Comparison of ENCODE assay signal across 8 cellular contexts in genomic region chr3:52535411-52536111, GRCh38. TPM values are rescaled to one million over a fixed set of nuclear protein-coding genes. Genes with fewer than 3 reads are reported as not detected.
DNase-seq lines count a peak whose midpoint lies in the region; ATAC-seq and TF ChIP-seq lines count a peak whose summit lies in the region.

No MANE protein-coding gene starts in this region.

- no peak for DNase-seq in activated naive CD4-positive, alpha-beta T cell (lab: John Stamatoyannopoulos, UW)
- peak in 4 of 7 donors; percentile 17 to 68 (median 24) for DNase-seq in adrenal gland
- DNase-seq in memory B cell (ENCODE audit: low spot score in 2 of 2): no peak
- DNase-seq in ureter (ENCODE audit: low spot score): peak; percentile 42
- DNase-seq in globus pallidus (ENCODE audit: low spot score): no peak
- DNase-seq in stimulated activated CD4-positive, alpha-beta T cell treated with anti-CD3 and anti-CD28 coated beads, Interleukin-12 subunit alpha, Interleukin-12 subunit beta, amount 100 ng/mL, for 4 hours: no peak

- no peak for TF ChIP-seq POLR2A in adrenal gland (IDR thresholded peaks at IDR 0.05)

- H3K27ac Mint-ChIP-seq in activated naive CD4-positive, alpha-beta T cell treated with anti-CD3 and anti-CD28 coated beads, Interleukin-2, amount 50 U/mL, for 24 hours: peak overlapping the region; percentile 99
- H3K27ac Mint-ChIP-seq in memory B cell: peak overlapping the region; percentile 97

- 86 to 89% (median 89%) methylated on average over 19 of the region's 19 CpGs for WGBS in adrenal gland, 4 donors

- no peaks in the 10 kb centered on the region for H3K27me3 ChIP-seq in adrenal gland

- intact Hi-C loops in adrenal gland (cut with DNase I): loop anchor here in 1 of 2 donors (10.0 kb wide), 1 partner anchor 149 kb away; the partner anchor contains the start of genes GNL3 and PBRM1

- TF ChIP-seq CTCF in adrenal gland (IDR thresholded peaks at IDR 0.05): no peak

- ATAC-seq in memory B cell (ENCODE audit: low read depth): no peak
- ATAC-seq in HG03025 (IDR thresholded peaks at IDR 0.05; ENCODE audit: low FRiP score, unreplicated experiment): no peak

- no peaks in the 10 kb centered on the region for H3K36me3 ChIP-seq in adrenal gland (replicated peaks in 1 of 2)

- peaks cover 37% of the 10 kb centered on the region for H3K4me1 Mint-ChIP-seq in activated naive CD4-positive, alpha-beta T cell treated with anti-CD3 and anti-CD28 coated beads, Interleukin-2, amount 50 U/mL, for 24 hours
- H3K4me1 Mint-ChIP-seq in memory B cell: peaks cover 28% of the 10 kb centered on the region

- H3K36me3 Mint-ChIP-seq in activated naive CD4-positive, alpha-beta T cell treated with anti-CD3 and anti-CD28 coated beads, Interleukin-2, amount 50 U/mL, for 24 hours: peaks cover 13% of the 10 kb centered on the region
- peaks cover 7% of the 10 kb centered on the region for H3K36me3 Mint-ChIP-seq in memory B cell

- H3K4me1 ChIP-seq in adrenal gland (replicated peaks in 1 of 2): peaks cover 34 to 74% of the 10 kb centered on the region in 2 donors

- peak overlapping the region; percentile 100 for H3K4me3 Mint-ChIP-seq in activated naive CD4-positive, alpha-beta T cell treated with anti-CD3 and anti-CD28 coated beads, Interleukin-2, amount 50 U/mL, for 24 hours
- H3K4me3 Mint-ChIP-seq in memory B cell: peak overlapping the region; percentile 96

- H3K27ac ChIP-seq in adrenal gland: peak overlapping the region in 2 of 5 donors; percentile 67 to 94

- H3K9me3 ChIP-seq in adrenal gland (replicated peaks in 1 of 3): no peaks in the 10 kb centered on the region

- H3K9me3 Mint-ChIP-seq in activated naive CD4-positive, alpha-beta T cell treated with anti-CD3 and anti-CD28 coated beads, Interleukin-2, amount 50 U/mL, for 24 hours: no peaks in the 10 kb centered on the region
- no peaks in the 10 kb centered on the region for H3K9me3 Mint-ChIP-seq in memory B cell

- peak overlapping the region in 1 of 4 donors; percentile 32 for H3K4me3 ChIP-seq in adrenal gland

- H3K27me3 Mint-ChIP-seq in activated naive CD4-positive, alpha-beta T cell treated with anti-CD3 and anti-CD28 coated beads, Interleukin-2, amount 50 U/mL, for 24 hours: no peaks in the 10 kb centered on the region
- H3K27me3 Mint-ChIP-seq in memory B cell: no peaks in the 10 kb centered on the region

RNA-seq across cellular contexts. Expression of gene UQCC5, which starts 0.8 kb away (rescaled TPM):
- total RNA-seq in adrenal gland (100 to 1,000 TPM in 1 of 8 donors, 10 to 100 TPM in 5, 1 to 10 TPM in 2; 1.1 to 114 (median 67.7) TPM), ureter (27.2 TPM)
- polyA plus RNA-seq in adrenal gland: 100 to 1,000 TPM in 1 of 3 donors, 10 to 100 TPM in 2; 34.9 to 330 (median 99.9) TPM

RNA-seq across cellular contexts. Expression of gene NT5DC2, which starts 1.9 kb away (rescaled TPM):
- total RNA-seq in adrenal gland (100 to 1,000 TPM in 3 of 8 donors, 10 to 100 TPM in 5; 50.8 to 180 (median 78.7) TPM), ureter (54.9 TPM)
- polyA plus RNA-seq in adrenal gland: 100 to 1,000 TPM in 2 of 3 donors, 10 to 100 TPM in 1; 91.9 to 384 (median 176) TPM

RNA-seq across cellular contexts. Expression of gene STAB1, which starts 40.4 kb away (rescaled TPM):
- total RNA-seq in adrenal gland (100 to 1,000 TPM; 210 to 650 (median 466) TPM), ureter (191 TPM)
- polyA plus RNA-seq in adrenal gland: 1,000 to 10,000 TPM in 1 of 3 donors, 100 to 1,000 TPM in 1, 10 to 100 TPM in 1; 33.9 to 1,593 (median 996) TPM

Comparison
In these comparisons a context has a peak if more than half of its experiments do, and no peak if none do; other contexts are left out.
1. DNase-seq: peak in adrenal gland (4 of 7) and ureter (single experiment); none in activated naive CD4-positive, alpha-beta T cell (0 of 4), memory B cell (0 of 2), globus pallidus (single experiment) and stimulated activated CD4-positive, alpha-beta T cell treated with anti-CD3 and anti-CD28 coated beads, Interleukin-12 subunit alpha, Interleukin-12 subunit beta, amount 100 ng/mL, for 4 hours (single experiment).